In genomic region chr3:48275292-48276027, GRCh38 we compare ENCODE assay signal across 1 cellular context.
TF ChIP-seq lines count a peak whose summit lies in the region.

No MANE protein-coding gene starts in this region.

TF ChIP-seq in GM23338, 12 proteins besides CTCF, POLR2A, EP300 and RAD21:
- TF ChIP-seq CREB1 (CRISPR knock-in tag; IDR thresholded peaks at IDR 0.05; ENCODE audit: low read depth) (no peak), EZH2phosphoT487 (IDR thresholded peaks at IDR 0.05; ENCODE audit: unreplicated experiment) (no peak), ZNF462 (CRISPR knock-in tag; IDR thresholded peaks at IDR 0.05) (no peak), EZH2 (IDR thresholded peaks at IDR 0.05; ENCODE audit: low read depth, unreplicated experiment) (no peak), ZNF114 (CRISPR knock-in tag; IDR thresholded peaks at IDR 0.05) (no peak), NANOG (IDR thresholded peaks at IDR 0.05; ENCODE audit: borderline replicate concordance) (no peak), ZNF331 (CRISPR knock-in tag; IDR thresholded peaks at IDR 0.05; ENCODE audit: low read depth) (no peak), POLR2AphosphoS5 (IDR thresholded peaks at IDR 0.05; ENCODE audit: low read depth) (no peak), JUNB (IDR thresholded peaks at IDR 0.05; ENCODE audit: unreplicated experiment) (no peak), STAT1 (IDR thresholded peaks at IDR 0.05; ENCODE audit: unreplicated experiment) (no peak)
- TF ChIP-seq, protein P1, sequence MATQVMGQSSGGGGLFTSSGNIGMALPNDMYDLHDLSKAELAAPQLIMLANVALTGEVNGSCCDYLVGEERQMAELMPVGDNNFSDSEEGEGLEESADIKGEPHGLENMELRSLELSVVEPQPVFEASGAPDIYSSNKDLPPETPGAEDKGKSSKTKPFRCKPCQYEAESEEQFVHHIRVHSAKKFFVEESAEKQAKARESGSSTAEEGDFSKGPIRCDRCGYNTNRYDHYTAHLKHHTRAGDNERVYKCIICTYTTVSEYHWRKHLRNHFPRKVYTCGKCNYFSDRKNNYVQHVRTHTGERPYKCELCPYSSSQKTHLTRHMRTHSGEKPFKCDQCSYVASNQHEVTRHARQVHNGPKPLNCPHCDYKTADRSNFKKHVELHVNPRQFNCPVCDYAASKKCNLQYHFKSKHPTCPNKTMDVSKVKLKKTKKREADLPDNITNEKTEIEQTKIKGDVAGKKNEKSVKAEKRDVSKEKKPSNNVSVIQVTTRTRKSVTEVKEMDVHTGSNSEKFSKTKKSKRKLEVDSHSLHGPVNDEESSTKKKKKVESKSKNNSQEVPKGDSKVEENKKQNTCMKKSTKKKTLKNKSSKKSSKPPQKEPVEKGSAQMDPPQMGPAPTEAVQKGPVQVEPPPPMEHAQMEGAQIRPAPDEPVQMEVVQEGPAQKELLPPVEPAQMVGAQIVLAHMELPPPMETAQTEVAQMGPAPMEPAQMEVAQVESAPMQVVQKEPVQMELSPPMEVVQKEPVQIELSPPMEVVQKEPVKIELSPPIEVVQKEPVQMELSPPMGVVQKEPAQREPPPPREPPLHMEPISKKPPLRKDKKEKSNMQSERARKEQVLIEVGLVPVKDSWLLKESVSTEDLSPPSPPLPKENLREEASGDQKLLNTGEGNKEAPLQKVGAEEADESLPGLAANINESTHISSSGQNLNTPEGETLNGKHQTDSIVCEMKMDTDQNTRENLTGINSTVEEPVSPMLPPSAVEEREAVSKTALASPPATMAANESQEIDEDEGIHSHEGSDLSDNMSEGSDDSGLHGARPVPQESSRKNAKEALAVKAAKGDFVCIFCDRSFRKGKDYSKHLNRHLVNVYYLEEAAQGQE (IDR thresholded peaks at IDR 0.05; ENCODE audit: unreplicated experiment): no peak
- TF ChIP-seq, protein P2, sequence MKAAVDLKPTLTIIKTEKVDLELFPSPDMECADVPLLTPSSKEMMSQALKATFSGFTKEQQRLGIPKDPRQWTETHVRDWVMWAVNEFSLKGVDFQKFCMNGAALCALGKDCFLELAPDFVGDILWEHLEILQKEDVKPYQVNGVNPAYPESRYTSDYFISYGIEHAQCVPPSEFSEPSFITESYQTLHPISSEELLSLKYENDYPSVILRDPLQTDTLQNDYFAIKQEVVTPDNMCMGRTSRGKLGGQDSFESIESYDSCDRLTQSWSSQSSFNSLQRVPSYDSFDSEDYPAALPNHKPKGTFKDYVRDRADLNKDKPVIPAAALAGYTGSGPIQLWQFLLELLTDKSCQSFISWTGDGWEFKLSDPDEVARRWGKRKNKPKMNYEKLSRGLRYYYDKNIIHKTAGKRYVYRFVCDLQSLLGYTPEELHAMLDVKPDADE (IDR thresholded peaks at IDR 0.05): no peak
